Comparison of ENCODE assay signal across 8 cellular contexts in genomic region chr13:106567421-106568224, GRCh38. TPM values are rescaled to one million over a fixed set of nuclear protein-coding genes. Genes with fewer than 3 reads are reported as not detected.
DNase-seq lines count a peak whose midpoint lies in the region; ATAC-seq and TF ChIP-seq lines count a peak whose summit lies in the region.

A gene with protein sequence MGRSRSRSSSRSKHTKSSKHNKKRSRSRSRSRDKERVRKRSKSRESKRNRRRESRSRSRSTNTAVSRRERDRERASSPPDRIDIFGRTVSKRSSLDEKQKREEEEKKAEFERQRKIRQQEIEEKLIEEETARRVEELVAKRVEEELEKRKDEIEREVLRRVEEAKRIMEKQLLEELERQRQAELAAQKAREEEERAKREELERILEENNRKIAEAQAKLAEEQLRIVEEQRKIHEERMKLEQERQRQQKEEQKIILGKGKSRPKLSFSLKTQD (minus strand): TSS chr13:106568137. CDS start chr13:106567919, 218 bp downstream.

- TF ChIP-seq EP300 in Ishikawa (IDR thresholded peaks at IDR 0.05; ENCODE audit: borderline replicate concordance), result no peak

- no peaks in the 10 kb centered on the region for H3K27me3 Mint-ChIP-seq in neural crest cell (ENCODE audit: low read depth)

- peak within 1 kb of the TSS; percentile 97 for H3K27ac Mint-ChIP-seq in neural crest cell (ENCODE audit: unreplicated experiment)

- TF ChIP-seq RAD21 in Ishikawa (IDR thresholded peaks at IDR 0.05; ENCODE audit: low read depth), result no peak

- no peaks in the 10 kb centered on the region; the same call in 1 of the 2 replicates for H3K36me3 ChIP-seq in RWPE2 (ENCODE audit: low read depth)

- DNase-seq in DMS79 (lab: John Stamatoyannopoulos, UW) (peak; percentile 96), RWPE2 (ENCODE audit: low spot score) (peak; percentile 89), foreskin fibroblast (peak; percentile 90 to 98), neural crest cell (ENCODE audit: low read depth, low spot score) (peak; percentile 97), stromal cell of bone marrow (ENCODE audit: low read depth) (peak; percentile 81)
- DNase-seq in activated effector memory CD4-positive, alpha-beta T cell treated with anti-CD3 and anti-CD28 coated beads, Interleukin-2, amount 50 U/mL, for 16 hours, result peak; percentile 99

- H3K4me1 ChIP-seq in RWPE2 (ENCODE audit: insufficient read depth, poor library complexity, severe bottlenecking), result peaks cover 17% of the 10 kb centered on the region

- H3K4me3 ChIP-seq in RWPE2 (ENCODE audit: severe bottlenecking) (peak within 1 kb of the TSS; percentile 85), foreskin fibroblast (ENCODE audit: low read depth in 1 of 2, low read length in 2 of 2) (peak within 1 kb of the TSS; percentile 60 to 70)

- peaks cover 5% of the 10 kb centered on the region for H3K9me3 Mint-ChIP-seq in neural crest cell

- H3K27me3 ChIP-seq in RWPE2 (ENCODE audit: insufficient read depth, poor library complexity, severe bottlenecking), result no peaks in the 10 kb centered on the region

- TF ChIP-seq CTCF in RWPE2 (IDR thresholded peaks at IDR 0.05; ENCODE audit: poor library complexity, severe bottlenecking), result no peak
- no peak for TF ChIP-seq CTCF in foreskin fibroblast (IDR thresholded peaks at IDR 0.05; ENCODE audit: low read depth, low read length)
- no peak for TF ChIP-seq CTCF in neural crest cell (conservative IDR thresholded peaks at IDR 0.05)

- peak within 1 kb of the TSS; percentile 98 for H3K4me3 Mint-ChIP-seq in neural crest cell

- peak within 1 kb of the TSS; percentile 73 for H3K27ac ChIP-seq in RWPE2 (ENCODE audit: poor library complexity, severe bottlenecking)

- H3K9me3 ChIP-seq in RWPE2 (ENCODE audit: severe bottlenecking), result no peaks in the 10 kb centered on the region

- H3K36me3 Mint-ChIP-seq in neural crest cell (ENCODE audit: low read depth), result peaks cover 3% of the 10 kb centered on the region

- peaks cover 57% of the 10 kb centered on the region for H3K4me1 Mint-ChIP-seq in neural crest cell

- ATAC-seq in GM21619 (IDR thresholded peaks at IDR 0.05; ENCODE audit: unreplicated experiment) (peak; percentile 77), RWPE2 (ENCODE audit: low read depth) (peak; percentile 68)

TF ChIP-seq in Ishikawa, 13 proteins besides CTCF, POLR2A, EP300 and RAD21:
- TF ChIP-seq TCF12 (IDR thresholded peaks at IDR 0.05; ENCODE audit: low read depth) (no peak), NFIC (IDR thresholded peaks at IDR 0.05) (no peak), TAF1 (IDR thresholded peaks at IDR 0.05; ENCODE audit: low read depth) (peak; percentile 89), YY1 (IDR thresholded peaks at IDR 0.05; ENCODE audit: low read depth) (peak; percentile 92), FOXM1 (IDR thresholded peaks at IDR 0.05; ENCODE audit: borderline replicate concordance, low read depth) (0 out of 2 replicates have a peak, but pooled peaks have one; percentile 23)
- TF ChIP-seq, protein P1, sequence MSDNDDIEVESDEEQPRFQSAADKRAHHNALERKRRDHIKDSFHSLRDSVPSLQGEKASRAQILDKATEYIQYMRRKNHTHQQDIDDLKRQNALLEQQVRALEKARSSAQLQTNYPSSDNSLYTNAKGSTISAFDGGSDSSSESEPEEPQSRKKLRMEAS (IDR thresholded peaks at IDR 0.05), result peak; percentile 77

RNA-seq across cellular contexts. Expression of the gene that starts here (rescaled TPM):
- total RNA-seq in neural crest cell, result 142 and 148 TPM in 2 replicates

Comparison
In these comparisons a context has a peak if more than half of its experiments do, and no peak if none do; other contexts are left out.
1. Peak in every context shown above with its lines: DNase-seq, ATAC-seq, H3K4me3 ChIP-seq and H3K27ac ChIP-seq.